12 cellular contexts compared by ENCODE assay signal in the genomic region with DNA sequence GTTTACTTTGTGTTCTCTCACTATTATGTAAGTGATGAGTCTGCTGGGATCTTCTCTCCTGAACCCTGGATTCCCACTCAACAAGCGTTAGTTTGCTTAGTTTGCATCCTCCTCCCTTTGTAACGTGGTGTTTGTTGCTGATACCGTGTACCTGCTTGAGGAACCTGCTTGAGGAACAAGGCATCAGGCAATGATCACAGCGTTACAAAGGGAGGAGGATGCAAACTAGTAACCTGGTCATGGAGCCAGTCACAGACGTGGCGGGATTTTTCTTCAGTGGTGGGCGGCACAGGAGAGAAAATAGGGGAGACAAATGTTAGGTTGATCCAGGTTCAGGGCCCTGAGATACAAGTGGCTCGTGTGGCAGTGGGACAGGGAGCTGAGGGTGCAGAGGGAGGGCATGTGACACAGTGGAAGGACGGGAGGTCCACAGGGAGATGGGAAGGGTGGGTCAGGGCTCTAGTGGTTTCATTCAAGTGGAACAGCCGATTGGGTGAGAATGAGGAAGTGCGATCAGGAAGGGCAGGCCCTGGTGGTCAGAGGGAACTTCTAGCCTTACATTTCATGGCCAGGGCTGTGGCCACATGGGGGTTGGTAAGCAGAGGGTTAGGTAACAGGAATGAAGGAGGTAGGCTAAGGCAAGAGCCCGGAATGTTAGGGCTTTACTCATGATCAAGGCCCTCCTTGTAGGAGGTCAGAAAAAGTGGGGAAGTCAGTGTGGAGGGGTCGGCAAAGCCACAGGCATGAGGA. TPM values are rescaled to one million over a fixed set of nuclear protein-coding genes. Genes with fewer than 3 reads are reported as not detected.
A peak's percentile ranks its signal among the peaks of the same experiment; 100 is the strongest.
DNase-seq lines count a peak whose midpoint lies in the region; ATAC-seq, FAIRE-seq and TF ChIP-seq lines count a peak whose summit lies in the region.
"Had no signal": no experiment of that assay in that cellular context is flagged by ENCODE, and none has a peak within 500 bp of the region (broad histone marks: within the 10 kb centered on the region; RNA-seq: fewer than 3 reads in every experiment).

No MANE protein-coding gene starts in this region.

- no peaks in the 10 kb centered on the region for H3K27me3 ChIP-seq in CD4-positive, CD25-positive, alpha-beta regulatory T cell (ENCODE audit: control insufficient read depth, insufficient read depth, low read length)
- no peaks in the 10 kb centered on the region for H3K27me3 ChIP-seq in Peyer's patch
- H3K27me3 ChIP-seq in HepG2 (ENCODE audit: control insufficient read depth in 1 of 2, insufficient read depth in 2 of 2, low read length in 2 of 2): no peaks in the 10 kb centered on the region
- H3K27me3 ChIP-seq in esophagus squamous epithelium: no peaks in the 10 kb centered on the region

- peaks cover 5% of the 10 kb centered on the region for H3K79me2 ChIP-seq in HepG2 (ENCODE audit: insufficient read depth, low read length)

- POLR2A ChIA-PET in HepG2 (lab: Yijun Ruan, JAX): interaction anchor here (0.6 to 1.2 kb wide), 2 partner anchors 23 to 24 kb away, joined by 3 to 4 read pairs; no protein-coding TSS in a partner anchor

- peak overlapping the region in 2 of 3 donors; percentile 79 to 85 for H3K27ac Mint-ChIP-seq in CD4-positive, CD25-positive, alpha-beta regulatory T cell

- CTCF ChIA-PET in HepG2 (lab: Yijun Ruan, JAX; ENCODE audit: low intra/inter-chr PET ratio, low total read pairs): no interaction called here

- WGBS in HepG2 (ENCODE audit: low lambda C conversion rate): 92% methylated on average over 13 of the region's 13 CpGs
- 82% methylated on average over 12 to 13 of the region's 13 CpGs for WGBS in esophagus squamous epithelium, 2 donors

- TF ChIP-seq CTCF in Peyer's patch (IDR thresholded peaks at IDR 0.05): no peak
- no peak for TF ChIP-seq CTCF in HepG2 (CRISPR knock-in tag; IDR thresholded peaks at IDR 0.05)
- no peak for TF ChIP-seq CTCF in foreskin fibroblast (IDR thresholded peaks at IDR 0.05; ENCODE audit: low read depth, low read length)
- no peak for TF ChIP-seq CTCF in esophagus squamous epithelium (IDR thresholded peaks at IDR 0.05)

- H2AFZ ChIP-seq in HepG2 (ENCODE audit: low read length): no peak overlapping the region

- intact Hi-C loops in HepG2 (cut with micrococcal nuclease; ENCODE audit: unreplicated experiment): no loop called here
- intact Hi-C loops in esophagus squamous epithelium (cut with DNase I): no loop called here

- H3K4me1 Mint-ChIP-seq in CD4-positive, CD25-positive, alpha-beta regulatory T cell: peaks cover 18 to 47% (median 36%) of the 10 kb centered on the region in 4 donors

- H3K9ac ChIP-seq in HepG2 (ENCODE audit: insufficient read depth, low read depth, low read length): no peak overlapping the region

- TF ChIP-seq EP300 in HepG2 (IDR thresholded peaks at IDR 0.05; ENCODE audit: low read depth in 2 of 2, low read length in 2 of 2): no peak
- no peak for TF ChIP-seq EP300 in HepG2 (CRISPR knock-in tag; IDR thresholded peaks at IDR 0.05; ENCODE audit: borderline replicate concordance)

- BruUV-seq in HepG2 (replicated peaks; lab: Mats Ljungman, UMichigan): no TSS peak

- peaks cover under 1% of the 10 kb centered on the region for H3K4me1 ChIP-seq in CD4-positive, CD25-positive, alpha-beta regulatory T cell (ENCODE audit: control insufficient read depth, insufficient read depth, low read length, poor library complexity, severe bottlenecking)
- H3K4me1 ChIP-seq in Peyer's patch: peaks cover 0 to 16% (median 0%) of the 10 kb centered on the region in 4 donors
- H3K4me1 ChIP-seq in HepG2 (ENCODE audit: insufficient read depth, low read length): peaks cover 10% of the 10 kb centered on the region; the same call in 1 of the 2 replicates
- no peaks in the 10 kb centered on the region for H3K4me1 ChIP-seq in esophagus squamous epithelium

- ATAC-seq in CD4-positive, CD25-positive, alpha-beta regulatory T cell (ENCODE audit: low read depth in 2 of 2): no peak
- ATAC-seq in HG02763 (IDR thresholded peaks at IDR 0.05; ENCODE audit: unreplicated experiment) (peak; percentile 41), HepG2 (no peak), GM19467 (IDR thresholded peaks at IDR 0.05; ENCODE audit: unreplicated experiment) (no peak)
- ATAC-seq: Panc1 had no signal

- no peaks in the 10 kb centered on the region for H3K27me3 Mint-ChIP-seq in CD4-positive, CD25-positive, alpha-beta regulatory T cell

- H3K36me3 Mint-ChIP-seq in CD4-positive, CD25-positive, alpha-beta regulatory T cell: peaks cover 29% of the 10 kb centered on the region

- peaks cover 0 to 6% (median 0%) of the 10 kb centered on the region in 7 donors for H3K9me3 Mint-ChIP-seq in CD4-positive, CD25-positive, alpha-beta regulatory T cell

- no peak overlapping the region for H3K4me3 ChIP-seq in CD4-positive, CD25-positive, alpha-beta regulatory T cell (ENCODE audit: low read depth, low read length)
- H3K4me3 ChIP-seq in Peyer's patch (no peak overlapping the region), HepG2 (replicated peaks in 1 of 3; ENCODE audit: insufficient read depth in 1 of 3, low read depth in 2 of 3, low read length in 3 of 3) (no peak overlapping the region), foreskin fibroblast (ENCODE audit: low read depth in 1 of 2, low read length in 2 of 2) (no peak overlapping the region), esophagus squamous epithelium (no peak overlapping the region)

- peaks cover 2% of the 10 kb centered on the region for H3K36me3 ChIP-seq in CD4-positive, CD25-positive, alpha-beta regulatory T cell (ENCODE audit: control insufficient read depth, insufficient read depth, low read length)
- no peaks in the 10 kb centered on the region for H3K36me3 ChIP-seq in Peyer's patch
- H3K36me3 ChIP-seq in HepG2 (replicated peaks in 1 of 2; ENCODE audit: control insufficient read depth in 1 of 2, insufficient read depth in 2 of 2, low read length in 2 of 2): no peaks in the 10 kb centered on the region
- no peaks in the 10 kb centered on the region for H3K36me3 ChIP-seq in esophagus squamous epithelium

- FAIRE-seq in HepG2 (lab: Jason Lieb, UNC): no peak

- no peaks in the 10 kb centered on the region; the same call in 1 of the 2 replicates for H4K20me1 ChIP-seq in HepG2 (ENCODE audit: insufficient read depth, low read length)

- DNase-seq in CD4-positive, CD25-positive, alpha-beta regulatory T cell: no peak
- DNase-seq in Peyer's patch (peak in 2 of 3 donors; percentile 68 to 74), HepG2 (ENCODE audit: low spot score) (no peak), foreskin fibroblast (no peak), GM19238 (ENCODE audit: insufficient read length, low spot score) (no peak), esophagus squamous epithelium (lab: John Stamatoyannopoulos, UW) (no peak)
- DNase-seq: mammary epithelial cell; stimulated activated CD4-positive, alpha-beta T cell treated with anti-CD3 and anti-CD28 coated beads, Interleukin-1b, Interleukin-23, amount 100 ng/mL, for 48 hours had no signal

- no peak overlapping the region for H3K4me2 ChIP-seq in HepG2 (ENCODE audit: low read depth, low read length)

- H3K27ac ChIP-seq in CD4-positive, CD25-positive, alpha-beta regulatory T cell (ENCODE audit: insufficient read depth, low read length, poor library complexity, severe bottlenecking): no peak overlapping the region
- peak overlapping the region in 1 of 4 donors; percentile 73 for H3K27ac ChIP-seq in Peyer's patch
- H3K27ac ChIP-seq in HepG2 (ENCODE audit: extremely low read length, insufficient read depth, low read length): no peak overlapping the region
- H3K27ac ChIP-seq in esophagus squamous epithelium: no peak overlapping the region

- in situ Hi-C loops in HepG2 (cut with HindIII; ENCODE audit: extremely low pct_ligation_motif_present, low pct_unique_long_range_greater_than_20kb): no loop called here

- TF ChIP-seq POLR2A in Peyer's patch (IDR thresholded peaks at IDR 0.05): no peak
- no peak for TF ChIP-seq POLR2A in HepG2 (IDR thresholded peaks at IDR 0.05; ENCODE audit: insufficient read depth in 1 of 2, low read depth in 2 of 2, low read length in 2 of 2)
- TF ChIP-seq POLR2A in esophagus squamous epithelium (IDR thresholded peaks at IDR 0.05): no peak

- no peaks in the 10 kb centered on the region for H3K9me3 ChIP-seq in CD4-positive, CD25-positive, alpha-beta regulatory T cell (ENCODE audit: control insufficient read depth in 2 of 2, low read length in 2 of 2)
- H3K9me3 ChIP-seq in Peyer's patch (no peaks in the 10 kb centered on the region), HepG2 (ENCODE audit: low read length) (no peaks in the 10 kb centered on the region), esophagus squamous epithelium (no peaks in the 10 kb centered on the region)

- TF ChIP-seq RAD21 in HepG2 (CRISPR knock-in tag; IDR thresholded peaks at IDR 0.05): no peak

- no peak overlapping the region for H3K4me3 Mint-ChIP-seq in CD4-positive, CD25-positive, alpha-beta regulatory T cell

RNA-seq across cellular contexts. Expression of gene SNX10, which starts 38.0 kb away (rescaled TPM):
- 14.4 TPM for total RNA-seq in CD4-positive, CD25-positive, alpha-beta regulatory T cell
- polyA plus RNA-seq in CD4-positive, CD25-positive, alpha-beta regulatory T cell: 10 to 100 TPM; 25.5 to 41.5 (median 29.4) TPM
- 10 to 100 TPM in 1 of 4 donors, 1 to 10 TPM in 3; 1.8 to 14.9 (median 2.9) TPM for total RNA-seq in Peyer's patch
- 26.0 and 43.1 TPM in 2 replicates for total RNA-seq in HepG2 (2016; rRNA removed; fragmentation: Illumina TruSeq; extraction: Trizol)
- total RNA-seq in HepG2 (2016; cell fraction: cytosol; rRNA removed; fragmentation: Illumina TruSeq; extraction: Trizol; ENCODE audit: low read depth): 11.0 and 13.9 TPM in 2 replicates
- total RNA-seq in HepG2 (2016; cell fraction: insoluble cytoplasmic fraction; rRNA removed; fragmentation: Illumina TruSeq; extraction: Trizol): 26.8 and 44.6 TPM in 2 replicates
- 36.5 and 37.9 TPM in 2 replicates for total RNA-seq in HepG2 (2016; cell fraction: membrane; rRNA removed; fragmentation: Illumina TruSeq; extraction: Trizol)
- total RNA-seq in HepG2 (2016; cell fraction: nucleus; rRNA removed; fragmentation: Illumina TruSeq; extraction: Trizol): 14.2 and 18.3 TPM in 2 replicates
- polyA plus RNA-seq in HepG2 (2011; rRNA removed): 18.6 and 27.6 TPM in 2 replicates
- 13.8 and 23.3 TPM in 2 replicates for polyA plus RNA-seq in HepG2 (2011; cell fraction: cytosol; rRNA removed)
- polyA plus RNA-seq in HepG2 (2011; cell fraction: nucleus; rRNA removed): 5.2 and 8.7 TPM in 2 replicates
- polyA plus RNA-seq in HepG2 (2012): 32.4 and 42.5 TPM in 2 replicates
- polyA plus RNA-seq in HepG2 (2016; cell fraction: cytosol; fragmentation: Illumina TruSeq; extraction: Trizol; ENCODE audit: low read depth): 19.2 and 21.4 TPM in 2 replicates
- polyA plus RNA-seq in HepG2 (2016; cell fraction: insoluble cytoplasmic fraction; fragmentation: Illumina TruSeq; extraction: Trizol; ENCODE audit: low read depth): 55.9 and 58.7 TPM in 2 replicates
- 39.2 and 40.3 TPM in 2 replicates for polyA plus RNA-seq in HepG2 (2016; cell fraction: membrane; fragmentation: Illumina TruSeq; extraction: Trizol; ENCODE audit: low read depth)
- polyA plus RNA-seq in HepG2 (2016; cell fraction: nucleus; fragmentation: Illumina TruSeq; extraction: Trizol; ENCODE audit: insufficient read depth, low read depth): 28.8 and 32.3 TPM in 2 replicates
- polyA minus RNA-seq in HepG2 (2011; rRNA and poly(A)+ RNA removed; ENCODE audit: low replicate concordance): 1.4 and 7.6 TPM in 2 replicates
- polyA minus RNA-seq in HepG2 (2011; cell fraction: cytosol; rRNA and poly(A)+ RNA removed): 18.6 and 21.0 TPM in 2 replicates
- 12.9 and 18.8 TPM in 2 replicates for polyA minus RNA-seq in HepG2 (2011; cell fraction: nucleus; rRNA and poly(A)+ RNA removed)
- 1 to 10 TPM in 3 of 4 donors, not detected in 1; 2.7 to 7.4 (median 3.6) TPM for total RNA-seq in esophagus squamous epithelium
- polyA plus RNA-seq: BJ had no signal

Comparison
In these comparisons a context has a peak if more than half of its experiments do, and no peak if none do; other contexts are left out.
1. DNase-seq: peak in Peyer's patch (2 of 3); none in CD4-positive, CD25-positive, alpha-beta regulatory T cell (0 of 3), HepG2 (single experiment), foreskin fibroblast (0 of 2), GM19238 (single experiment) and esophagus squamous epithelium (single experiment).